ENCODE assay signal across 8 cellular contexts in the genomic region with DNA sequence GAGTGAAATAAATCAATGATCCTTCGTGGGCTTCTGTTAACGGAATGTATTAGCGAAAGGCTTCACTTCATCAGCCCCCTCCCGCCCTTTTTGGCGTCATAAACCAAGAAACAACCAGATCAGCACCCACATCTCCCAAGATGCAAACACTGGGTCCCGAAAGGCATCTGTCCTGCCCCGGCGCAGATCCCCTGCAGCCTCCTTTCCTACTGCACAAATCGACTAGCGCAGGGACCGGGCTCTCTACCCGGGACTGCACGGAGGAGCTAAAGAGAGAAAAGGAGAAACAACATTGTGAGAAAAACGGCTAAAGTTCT. TPM values are rescaled to one million over a fixed set of nuclear protein-coding genes. Genes with fewer than 3 reads are reported as not detected.
DNase-seq lines count a peak whose midpoint lies in the region; ATAC-seq, FAIRE-seq and TF ChIP-seq lines count a peak whose summit lies in the region.

No MANE protein-coding gene starts in this region.

- H3K36me3 ChIP-seq in BLaER1 treated with 17β-estradiol and CSF1 and Interleukin-3, amounts not matched to agents 10 nM and 100 nM, result peaks cover 7 to 17% (median 13%) of the 10 kb centered on the region in 11 experiments; a peak in 21 of 22 replicates
- H3K36me3 ChIP-seq in HUES6 (ENCODE audit: control insufficient read depth, insufficient read depth, low read length) (peaks cover 5% of the 10 kb centered on the region; the same call in 1 of the 2 replicates), muscle layer of colon (ENCODE audit: insufficient read depth, low read length) (no peaks in the 10 kb centered on the region)

- ATAC-seq in GM21447 (IDR thresholded peaks at IDR 0.05; ENCODE audit: unreplicated experiment), result peak; percentile 15
- ATAC-seq in GM18870 (IDR thresholded peaks at IDR 0.05; ENCODE audit: unreplicated experiment), result no peak

- no peak for TF ChIP-seq CTCF in coronary artery (IDR thresholded peaks at IDR 0.05)

- H3K27ac ChIP-seq in BLaER1 treated with 17β-estradiol and CSF1 and Interleukin-3, amounts not matched to agents 10 nM and 100 nM, result peak overlapping the region; percentile 85 to 99 (median 91)
- H3K27ac ChIP-seq in HUES6 (ENCODE audit: low read depth, low read length), result peak overlapping the region; percentile 28; the same call in 1 of the 2 replicates
- peak overlapping the region; percentile 84 to 92 for H3K27ac ChIP-seq in coronary artery
- peak overlapping the region; percentile 73 for H3K27ac ChIP-seq in muscle layer of colon (ENCODE audit: low read depth, low read length)

- no peak for FAIRE-seq in frontal cortex (lab: Jason Lieb, UNC)

- peaks cover 0 to 21% (median 0%) of the 10 kb centered on the region in 11 experiments; a peak in 4 of 22 replicates for H4K20me1 ChIP-seq in BLaER1 treated with 17β-estradiol and CSF1 and Interleukin-3, amounts not matched to agents 10 nM and 100 nM

- H3K4me1 ChIP-seq in BLaER1 treated with 17β-estradiol and CSF1 and Interleukin-3, amounts not matched to agents 10 nM and 100 nM, result peaks cover 11 to 68% (median 26%) of the 10 kb centered on the region in 10 experiments
- 0 out of 2 replicates have a peak, but pooled peaks cover 2% of the 10 kb centered on the region for H3K4me1 ChIP-seq in HUES6 (ENCODE audit: control insufficient read depth, insufficient read depth, low read length)
- H3K4me1 ChIP-seq in muscle layer of colon (ENCODE audit: insufficient read depth, low read length), result peaks cover 5% of the 10 kb centered on the region

- peak overlapping the region; percentile 89 to 98 (median 93); a peak in 21 of 22 replicates for H3K9ac ChIP-seq in BLaER1 treated with 17β-estradiol and CSF1 and Interleukin-3, amounts not matched to agents 10 nM and 100 nM
- H3K9ac ChIP-seq in HUES6 (ENCODE audit: low read length) (peak overlapping the region; percentile 89), muscle layer of colon (ENCODE audit: low read length) (peak overlapping the region; percentile 88)

- no peaks in the 10 kb centered on the region for H3K27me3 ChIP-seq in BLaER1 treated with 17β-estradiol and CSF1 and Interleukin-3, amounts not matched to agents 10 nM and 100 nM
- no peaks in the 10 kb centered on the region for H3K27me3 ChIP-seq in HUES6 (ENCODE audit: control insufficient read depth, insufficient read depth, low read length)
- no peaks in the 10 kb centered on the region for H3K27me3 ChIP-seq in muscle layer of colon (ENCODE audit: control insufficient read depth in 1 of 2, insufficient read depth in 2 of 2, low read length in 2 of 2)

- H3K9me3 ChIP-seq in BLaER1 treated with 17β-estradiol and CSF1 and Interleukin-3, amounts not matched to agents 10 nM and 100 nM (replicated peaks in 1 of 11), result peaks cover 0 to 4% (median 0%) of the 10 kb centered on the region in 11 experiments; a peak in 1 of 22 replicates
- H3K9me3 ChIP-seq in HUES6 (ENCODE audit: control insufficient read depth, insufficient read depth, low read depth, low read length) (no peaks in the 10 kb centered on the region), muscle layer of colon (ENCODE audit: low read length) (no peaks in the 10 kb centered on the region)

- peak overlapping the region; percentile 55 to 87 (median 78) for H3K4me2 ChIP-seq in BLaER1 treated with 17β-estradiol and CSF1 and Interleukin-3, amounts not matched to agents 10 nM and 100 nM

- DNase-seq in coronary artery (ENCODE audit: low spot score) (no peak), islet precursor cell (no peak), frontal cortex (ENCODE audit: low spot score in 2 of 2) (no peak)

- peak overlapping the region; percentile 81 to 99 (median 94) for H3K4me3 ChIP-seq in BLaER1 treated with 17β-estradiol and CSF1 and Interleukin-3, amounts not matched to agents 10 nM and 100 nM
- H3K4me3 ChIP-seq in HUES6 (ENCODE audit: low read depth, low read length), result peak overlapping the region; percentile 100
- H3K4me3 ChIP-seq in coronary artery, result peak overlapping the region; percentile 76
- H3K4me3 ChIP-seq in muscle layer of colon (ENCODE audit: low read depth in 1 of 2, low read length in 2 of 2), result peak overlapping the region; percentile 92 to 98

RNA-seq across cellular contexts. Expression of a gene that starts 0.6 kb away (rescaled TPM):
- 151 TPM for total RNA-seq in frontal cortex

Comparison
In these comparisons a context has a peak if more than half of its experiments do, and no peak if none do; other contexts are left out.
1. H3K27ac ChIP-seq: peak in every context shown above with its lines; median percentile 91 in BLaER1 treated with 17β-estradiol and CSF1 and Interleukin-3, amounts not matched to agents 10 nM and 100 nM; 88 in coronary artery; 73 in muscle layer of colon; 28 in HUES6.